In the genomic region with DNA sequence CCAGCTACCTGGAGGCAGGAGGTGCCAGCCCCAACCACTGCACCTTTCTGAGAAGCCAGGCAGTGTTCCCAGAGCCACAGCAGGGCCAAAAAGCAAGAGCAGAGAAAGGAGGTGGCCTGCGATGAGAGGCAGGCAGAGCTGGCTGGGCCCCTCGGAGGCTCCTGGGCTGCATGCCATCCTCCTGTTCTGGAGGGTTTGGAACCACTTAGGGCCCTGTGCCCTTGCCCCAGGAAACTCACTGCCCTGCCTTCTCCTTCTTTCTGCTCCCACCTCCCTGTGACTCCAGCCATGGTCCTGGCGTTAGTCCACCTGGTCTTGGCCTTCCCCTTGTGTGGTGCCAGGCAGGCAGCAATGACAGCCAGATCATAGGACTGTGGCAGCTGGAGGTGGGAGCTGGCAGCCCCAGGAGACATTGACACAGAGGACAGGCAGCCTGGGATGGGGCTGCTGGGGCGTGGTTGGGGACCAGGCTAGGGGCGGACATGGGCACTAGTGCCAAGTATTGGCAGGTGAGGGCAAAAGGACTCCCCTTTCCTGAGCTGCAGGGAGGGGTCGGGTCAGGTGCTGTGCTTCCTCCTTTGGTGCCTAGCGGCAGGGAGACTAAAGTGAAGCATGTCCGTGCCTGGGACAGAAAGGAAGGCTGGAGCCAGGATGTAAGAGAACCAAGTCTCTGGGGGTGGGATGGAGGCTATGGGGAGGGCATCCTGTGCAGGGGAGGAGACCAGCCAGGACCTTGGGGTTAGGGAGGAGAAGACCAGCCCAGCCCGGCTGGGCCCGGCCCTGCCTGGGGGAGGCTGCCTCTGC, we compare ENCODE assay signal across 10 cellular contexts. TPM values are rescaled to one million over a fixed set of nuclear protein-coding genes. Genes with fewer than 3 reads are reported as not detected.
A peak's percentile ranks its signal among the peaks of the same experiment; 100 is the strongest.
DNase-seq lines count a peak whose midpoint lies in the region; ATAC-seq, FAIRE-seq and TF ChIP-seq lines count a peak whose summit lies in the region.
"Had no signal": no experiment of that assay in that cellular context is flagged by ENCODE, and none has a peak within 500 bp of the region (broad histone marks: within the 10 kb centered on the region; RNA-seq: fewer than 3 reads in every experiment).

No MANE protein-coding gene starts in this region.

- no peak overlapping the region for H2AFZ ChIP-seq in hepatocyte

- TF ChIP-seq POLR2A in GM12891 (IDR thresholded peaks at IDR 0.05; ENCODE audit: low read depth, low read length): no peak

- H3K27ac Mint-ChIP-seq in T-helper 2 cell treated with Interferon-gamma antibody and Interleukin-4, amounts not matched to agents 5 μg/mL and 100 μg/mL, for 36 hours: no peak overlapping the region
- no peak overlapping the region for H3K27ac Mint-ChIP-seq in stimulated activated naive B cell treated with anti-CD40 and anti-IgM and Interleukin-4, amounts not matched to agents 10 μg/mL and 1 μg/mL and 100 μg/mL, for 72 hours

- peaks cover 10% of the 10 kb centered on the region for H3K27me3 ChIP-seq in hepatocyte

- H4K20me1 ChIP-seq in hepatocyte (ENCODE audit: insufficient read depth, poor library complexity, severe bottlenecking): no peaks in the 10 kb centered on the region

- H3K4me1 ChIP-seq in hepatocyte (ENCODE audit: insufficient read depth) (peaks cover 3% of the 10 kb centered on the region), kidney (ENCODE audit: control insufficient read depth in 1 of 2, insufficient read depth in 1 of 2, low read depth in 1 of 2, low read length in 2 of 2) (peaks cover 0 to 8% of the 10 kb centered on the region in 2 donors)

- H3K4me2 ChIP-seq in hepatocyte: peak overlapping the region; percentile 87

- H3K4me3 ChIP-seq in WI38 (ENCODE audit: low read depth, low read length): peak overlapping the region; percentile 58
- H3K4me3 ChIP-seq in hepatocyte: no peak overlapping the region
- H3K4me3 ChIP-seq in kidney (ENCODE audit: low read length in 2 of 2): peak overlapping the region in 1 of 2 donors; percentile 53

- H3K9ac ChIP-seq in kidney (ENCODE audit: low read length in 2 of 2): no peak overlapping the region

- intact Hi-C loops in kidney (cut with DNase I): no loop called here

- H3K27me3 Mint-ChIP-seq in T-helper 2 cell treated with Interferon-gamma antibody and Interleukin-4, amounts not matched to agents 5 μg/mL and 100 μg/mL, for 36 hours (ENCODE audit: low read depth): peaks cover 28% of the 10 kb centered on the region
- peaks cover 28 to 37% of the 10 kb centered on the region in 2 donors for H3K27me3 Mint-ChIP-seq in stimulated activated naive B cell treated with anti-CD40 and anti-IgM and Interleukin-4, amounts not matched to agents 10 μg/mL and 1 μg/mL and 100 μg/mL, for 72 hours

- H3K9me3 ChIP-seq in hepatocyte (ENCODE audit: low read depth): no peaks in the 10 kb centered on the region
- no peaks in the 10 kb centered on the region for H3K9me3 ChIP-seq in kidney (ENCODE audit: control insufficient read depth in 1 of 2, low read length in 2 of 2)

- no peak for TF ChIP-seq CTCF in WI38 (IDR thresholded peaks at IDR 0.05; ENCODE audit: low read depth, low read length)
- no peak for TF ChIP-seq CTCF in hepatocyte (IDR thresholded peaks at IDR 0.05; ENCODE audit: poor library complexity)
- TF ChIP-seq CTCF in kidney (IDR thresholded peaks at IDR 0.05; ENCODE audit: borderline replicate concordance, extremely low read depth, insufficient read depth): no peak

- no peaks in the 10 kb centered on the region for H3K36me3 Mint-ChIP-seq in T-helper 2 cell treated with Interferon-gamma antibody and Interleukin-4, amounts not matched to agents 5 μg/mL and 100 μg/mL, for 36 hours (ENCODE audit: low read depth)
- no peaks in the 10 kb centered on the region for H3K36me3 Mint-ChIP-seq in stimulated activated naive B cell treated with anti-CD40 and anti-IgM and Interleukin-4, amounts not matched to agents 10 μg/mL and 1 μg/mL and 100 μg/mL, for 72 hours

- no peak for ATAC-seq in stimulated activated naive B cell treated with anti-CD40 and anti-IgM and Interleukin-4, amounts not matched to agents 10 μg/mL and 1 μg/mL and 100 μg/mL, for 72 hours (replicated peaks)

- peak overlapping the region; percentile 63 for H3K4me3 Mint-ChIP-seq in T-helper 2 cell treated with Interferon-gamma antibody and Interleukin-4, amounts not matched to agents 5 μg/mL and 100 μg/mL, for 36 hours
- peak overlapping the region; percentile 79 to 81 for H3K4me3 Mint-ChIP-seq in stimulated activated naive B cell treated with anti-CD40 and anti-IgM and Interleukin-4, amounts not matched to agents 10 μg/mL and 1 μg/mL and 100 μg/mL, for 72 hours

- H3K9me3 Mint-ChIP-seq in T-helper 2 cell treated with Interferon-gamma antibody and Interleukin-4, amounts not matched to agents 5 μg/mL and 100 μg/mL, for 36 hours: no peaks in the 10 kb centered on the region
- H3K9me3 Mint-ChIP-seq in stimulated activated naive B cell treated with anti-CD40 and anti-IgM and Interleukin-4, amounts not matched to agents 10 μg/mL and 1 μg/mL and 100 μg/mL, for 72 hours: no peaks in the 10 kb centered on the region

- no peak for DNase-seq in T-helper 2 cell treated with Interferon-gamma antibody and Interleukin-4, amounts not matched to agents 5 μg/mL and 100 μg/mL, for 36 hours (ENCODE audit: low spot score)
- DNase-seq in T-helper 2 cell: no peak
- no peak for DNase-seq in hepatocyte (ENCODE audit: low spot score)
- no peak for DNase-seq in stimulated activated naive B cell treated with anti-CD40 and anti-IgM and Interleukin-4, amounts not matched to agents 10 μg/mL and 1 μg/mL and 100 μg/mL, for 72 hours
- no peak for DNase-seq in HuH-7.5 (ENCODE audit: low spot score)
- DNase-seq in GM12891 (ENCODE audit: insufficient read length, low spot score): no peak
- DNase-seq in kidney: no peak
- DNase-seq: activated CD4-positive, alpha-beta T cell treated with anti-CD3 and anti-CD28 coated beads, Interleukin-2, amount 50 U/mL, for 1 hour; MV-4-11 had no signal

- H3K27ac ChIP-seq in hepatocyte: no peak overlapping the region
- no peak overlapping the region for H3K27ac ChIP-seq in kidney (ENCODE audit: low read depth in 2 of 2, low read length in 2 of 2)

- no peak for FAIRE-seq in GM12891 (lab: Jason Lieb, UNC)
- no peak for FAIRE-seq in kidney (lab: Jason Lieb, UNC)

- no peaks in the 10 kb centered on the region for H3K79me2 ChIP-seq in hepatocyte

- peaks cover 5% of the 10 kb centered on the region for H3K4me1 Mint-ChIP-seq in T-helper 2 cell treated with Interferon-gamma antibody and Interleukin-4, amounts not matched to agents 5 μg/mL and 100 μg/mL, for 36 hours (ENCODE audit: low read depth)
- H3K4me1 Mint-ChIP-seq in stimulated activated naive B cell treated with anti-CD40 and anti-IgM and Interleukin-4, amounts not matched to agents 10 μg/mL and 1 μg/mL and 100 μg/mL, for 72 hours: peaks cover 7 to 22% of the 10 kb centered on the region in 2 donors

- H3K9me2 ChIP-seq in hepatocyte (replicated peaks; ENCODE audit: insufficient read depth): no peaks in the 10 kb centered on the region

- 79% methylated on average over 9 of the region's 10 CpGs for WGBS in hepatocyte (ENCODE audit: low lambda C conversion rate, missing lambda C conversion rate)

- no peaks in the 10 kb centered on the region for H3K36me3 ChIP-seq in hepatocyte (replicated peaks; ENCODE audit: insufficient read depth, low read depth)
- no peaks in the 10 kb centered on the region for H3K36me3 ChIP-seq in kidney (ENCODE audit: control insufficient read depth in 1 of 2, insufficient read depth in 2 of 2, low read length in 2 of 2)

TF ChIP-seq in GM12891, 5 proteins besides CTCF, POLR2A, EP300 and RAD21:
- TF ChIP-seq TAF1 (IDR thresholded peaks at IDR 0.05; ENCODE audit: low read depth, low read length): no peak
- no peak for TF ChIP-seq PAX5 (IDR thresholded peaks at IDR 0.05; ENCODE audit: insufficient read depth, low read length, severe bottlenecking)
- no peak for TF ChIP-seq POLR2AphosphoS5 (IDR thresholded peaks at IDR 0.05; ENCODE audit: low read depth, low read length)
- no peak for TF ChIP-seq SPI1 (IDR thresholded peaks at IDR 0.05; ENCODE audit: low read depth, low read length)
- no peak for TF ChIP-seq POU2F2 (IDR thresholded peaks at IDR 0.05; ENCODE audit: low read depth, low read length)

RNA-seq across cellular contexts. Expression of a gene that starts 1.4 kb away (rescaled TPM):
- 0.16 and 0.30 TPM in 2 replicates for total RNA-seq in hepatocyte
- polyA plus RNA-seq in hepatocyte: 0.30 and 0.92 TPM in 2 replicates
- polyA plus RNA-seq in GM12891 (2012; ENCODE audit: low read depth, missing spikeins): 0.17 TPM
- 0.31 TPM for total RNA-seq in kidney
- polyA plus RNA-seq in kidney (ENCODE audit: insufficient read depth, low read depth, low replicate concordance): 9.9 TPM
